In the genomic region with DNA sequence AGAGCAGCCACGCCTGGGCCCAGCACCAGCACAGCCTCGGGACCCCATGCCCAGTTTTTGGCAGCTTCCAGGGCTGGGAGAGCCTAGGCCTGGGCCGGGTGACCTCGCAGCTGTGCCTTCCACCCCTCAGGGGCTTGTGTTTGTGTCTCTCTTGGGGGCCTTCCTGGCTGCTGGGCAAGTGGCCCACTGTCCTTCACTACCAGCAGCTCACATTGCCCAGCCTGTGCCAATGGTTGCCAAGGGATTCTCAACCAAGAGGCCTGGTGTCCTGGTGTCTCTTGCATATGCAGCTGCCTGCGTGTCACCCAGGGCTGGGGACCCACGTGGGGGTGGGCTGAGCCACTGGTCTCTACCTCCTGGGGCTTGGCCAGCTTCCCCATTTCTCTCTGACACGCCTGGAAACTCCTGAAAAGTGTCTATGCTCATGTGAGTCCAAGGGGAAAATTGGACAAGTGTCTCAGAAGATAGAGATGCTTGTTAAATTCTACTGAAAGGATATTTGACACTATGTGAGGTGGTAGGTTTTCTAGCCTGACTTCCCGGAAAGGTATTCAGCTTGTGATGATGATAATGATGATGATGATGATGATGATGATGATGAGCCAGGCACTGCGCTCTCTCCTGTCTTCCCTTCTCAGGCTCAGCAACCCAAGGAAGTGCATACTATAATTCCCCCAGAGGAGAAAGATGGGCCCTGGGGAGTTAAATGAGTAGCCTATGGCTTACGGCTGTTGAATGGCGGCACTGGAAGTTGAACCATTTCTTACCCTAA, we compare ENCODE assay signal across 33 cellular contexts. TPM values are rescaled to one million over a fixed set of nuclear protein-coding genes. Genes with fewer than 3 reads are reported as not detected.
"Had no signal": no experiment of that assay in that cellular context is flagged by ENCODE, and none has a peak within 500 bp of the region (broad histone marks: within the 10 kb centered on the region; RNA-seq: fewer than 3 reads in every experiment).

No MANE protein-coding gene starts in this region.

- H3K9me3 ChIP-seq: spleen, tibial nerve, uterus had no signal

- H3K36me3 Mint-ChIP-seq: activated CD4-positive, alpha-beta memory T cell treated with anti-CD3 and anti-CD28 coated beads for 36 hours; natural killer cell had no signal

- H3K27ac ChIP-seq: neural progenitor cell, spleen, tibial nerve, uterus had no signal

- H3K4me3 Mint-ChIP-seq: activated CD4-positive, alpha-beta memory T cell treated with anti-CD3 and anti-CD28 coated beads for 36 hours; activated CD4-positive, alpha-beta T cell treated with anti-CD3 and anti-CD28 coated beads, Interleukin-2, amount 10 ng/mL, durations not matched to agents 24 days and 14 days; activated naive CD4-positive, alpha-beta T cell treated with anti-CD3 and anti-CD28 coated beads for 36 hours; activated T-helper 1 cell treated with anti-CD3 and anti-CD28 coated beads, Interleukin-12 subunit alpha, Interleukin-12 subunit beta, Interleukin-2, Interleukin-4 antibody, amounts not matched to agents 30 ng/mL and 10 ng/mL and 1 ng/mL, durations not matched to agents 14 hours and 24 hours and 36 hours; central memory CD8-positive, alpha-beta T cell; dendritic cell treated with granulocyte-macrophage colony-stimulating factor and Interleukin-4, amounts not matched to agents 40 ng/mL and 50 ng/mL, for 4 days; endodermal cell; natural killer cell; neural progenitor cell; T-helper 17 cell had no signal

- H3K36me3 ChIP-seq: neural progenitor cell, spleen, tibial nerve, uterus had no signal

- H3K9me3 Mint-ChIP-seq: activated CD4-positive, alpha-beta memory T cell treated with anti-CD3 and anti-CD28 coated beads for 36 hours; activated CD4-positive, alpha-beta T cell treated with anti-CD3 and anti-CD28 coated beads, Interleukin-2, amount 10 ng/mL, durations not matched to agents 24 days and 14 days; activated naive CD4-positive, alpha-beta T cell treated with anti-CD3 and anti-CD28 coated beads for 36 hours; activated T-helper 1 cell treated with anti-CD3 and anti-CD28 coated beads, Interleukin-12 subunit alpha, Interleukin-12 subunit beta, Interleukin-2, Interleukin-4 antibody, amounts not matched to agents 30 ng/mL and 10 ng/mL and 1 ng/mL, durations not matched to agents 14 hours and 24 hours and 36 hours; central memory CD8-positive, alpha-beta T cell; dendritic cell treated with granulocyte-macrophage colony-stimulating factor and Interleukin-4, amounts not matched to agents 40 ng/mL and 50 ng/mL, for 4 days; endodermal cell; natural killer cell; neural progenitor cell had no signal

- H3K4me3 ChIP-seq: neural progenitor cell, spleen, tibial nerve, uterus had no signal

- H3K4me2 ChIP-seq: neural progenitor cell had no signal

- H3K4me1 Mint-ChIP-seq: activated CD4-positive, alpha-beta T cell treated with anti-CD3 and anti-CD28 coated beads, Interleukin-2, amount 10 ng/mL, durations not matched to agents 24 days and 14 days; natural killer cell had no signal

- H2AFZ ChIP-seq: neural progenitor cell had no signal

- H3K27me3 ChIP-seq: uterus had no signal

- ATAC-seq: esophagus mucosa, left cardiac atrium, left ventricle myocardium superior, natural killer cell, T-helper 17 cell had no signal

- DNase-seq: activated CD4-positive, alpha-beta memory T cell treated with anti-CD3 and anti-CD28 coated beads for 36 hours; activated CD4-positive, alpha-beta T cell treated with anti-CD3 and anti-CD28 coated beads, Interleukin-2, amount 10 ng/mL, durations not matched to agents 24 days and 14 days; activated CD4-positive, CD25-positive, alpha-beta regulatory T cell treated with anti-CD3 and anti-CD28 coated beads, Interleukin-2, amount 50 U/mL, for 72 hours; activated CD8-positive, alpha-beta memory T cell treated with anti-CD3 and anti-CD28 coated beads, Interleukin-2, amount 50 U/mL, for 4 hours; activated effector memory CD4-positive, alpha-beta T cell treated with anti-CD3 and anti-CD28 coated beads, Interleukin-2, amount 50 U/mL, for 16 hours; activated naive CD4-positive, alpha-beta T cell treated with anti-CD3 and anti-CD28 coated beads for 36 hours; activated T-cell treated with anti-CD3 and anti-CD28 coated beads, Interleukin-2, amount 50 U/mL, for 1 hour; amniotic stem cell; endodermal cell; foreskin fibroblast; head of caudate nucleus; hippocampal formation; left cardiac atrium; left ventricle myocardium superior; mammary epithelial cell; midbrain; natural killer cell; spleen; stimulated activated naive CD4-positive, alpha-beta T cell treated with Interleukin-2 at 50 U/mL for 16 hours; T-helper 17 cell; T1000; uterus had no signal

- H3K27ac Mint-ChIP-seq: activated CD4-positive, alpha-beta memory T cell treated with anti-CD3 and anti-CD28 coated beads for 36 hours; activated CD4-positive, alpha-beta T cell treated with anti-CD3 and anti-CD28 coated beads, Interleukin-2, amount 10 ng/mL, durations not matched to agents 24 days and 14 days; activated naive CD4-positive, alpha-beta T cell treated with anti-CD3 and anti-CD28 coated beads for 36 hours; activated T-helper 1 cell treated with anti-CD3 and anti-CD28 coated beads, Interleukin-12 subunit alpha, Interleukin-12 subunit beta, Interleukin-2, Interleukin-4 antibody, amounts not matched to agents 30 ng/mL and 10 ng/mL and 1 ng/mL, durations not matched to agents 14 hours and 24 hours and 36 hours; dendritic cell treated with granulocyte-macrophage colony-stimulating factor and Interleukin-4, amounts not matched to agents 40 ng/mL and 50 ng/mL, for 4 days; endodermal cell; natural killer cell; progenitor cell of endocrine pancreas; T-helper 17 cell had no signal

- H3K9ac ChIP-seq: neural progenitor cell had no signal

RNA-seq across cellular contexts. Expression of a gene that starts 48.8 kb away (rescaled TPM):
- total RNA-seq: activated CD8-positive, alpha-beta memory T cell treated with anti-CD3 and anti-CD28 coated beads for 36 hours; activated naive CD4-positive, alpha-beta T cell treated with anti-CD3 and anti-CD28 coated beads for 36 hours; astrocyte; omental fat pad; temporal lobe; uterus had no signal
